In genomic region chr19:40443131-40443929, GRCh38 we compare ENCODE assay signal across 8 cellular contexts. TPM values are rescaled to one million over a fixed set of nuclear protein-coding genes. Genes with fewer than 3 reads are reported as not detected.
DNase-seq lines count a peak whose midpoint lies in the region; TF ChIP-seq lines count a peak whose summit lies in the region.

No MANE protein-coding gene starts in this region.

- TF ChIP-seq POLR2A in NB4 (IDR thresholded peaks at IDR 0.05; ENCODE audit: extremely low read depth, insufficient read length) (no peak), suprapubic skin (IDR thresholded peaks at IDR 0.05) (no peak)

- H3K36me3 ChIP-seq in suprapubic skin = peaks cover 34% of the 10 kb centered on the region

- no peaks in the 10 kb centered on the region for H3K9me3 ChIP-seq in suprapubic skin

- H3K4me3 ChIP-seq in NB4 (ENCODE audit: low read depth, low read length) = peak overlapping the region; percentile 93
- peak overlapping the region; percentile 94 for H3K4me3 ChIP-seq in suprapubic skin

- H3K27me3 ChIP-seq in suprapubic skin = no peaks in the 10 kb centered on the region

- TF ChIP-seq EP300 in suprapubic skin (IDR thresholded peaks at IDR 0.05) = no peak

- TF ChIP-seq CTCF in HFFc6 (IDR thresholded peaks at IDR 0.05) (no peak), NB4 (IDR thresholded peaks at IDR 0.05; ENCODE audit: low read depth, low read length) (no peak), suprapubic skin (IDR thresholded peaks at IDR 0.05) (no peak)

- peaks cover 28% of the 10 kb centered on the region for H3K4me1 ChIP-seq in suprapubic skin

- peaks cover 44% of the 10 kb centered on the region for H3K36me3 Mint-ChIP-seq in HFFc6 (ENCODE audit: low read depth)

- peaks cover 36% of the 10 kb centered on the region for H3K4me1 Mint-ChIP-seq in HFFc6 (ENCODE audit: low read depth)

- peak overlapping the region; percentile 96 for H3K4me3 Mint-ChIP-seq in HFFc6

- WGBS in suprapubic skin = 0% methylated on average over 29 of the region's 50 CpGs

- H3K27ac ChIP-seq in suprapubic skin = peak overlapping the region; percentile 97

- H3K9me3 Mint-ChIP-seq in HFFc6 = no peaks in the 10 kb centered on the region

- H3K27ac Mint-ChIP-seq in HFFc6 = peak overlapping the region; percentile 93

- DNase-seq in GM03348 (ENCODE audit: low spot score) (peak; percentile 99), HFFc6 (peak; percentile 99), NB4 (ENCODE audit: low read depth) (peak; percentile 98), SK-N-DZ (ENCODE audit: low spot score) (peak; percentile 99), germinal center (ENCODE audit: low spot score) (peak; percentile 99), nucleus accumbens (lab: John Stamatoyannopoulos, UW) (peak; percentile 84 to 99 (median 96)), suprapubic skin (ENCODE audit: low spot score in 2 of 2) (peak; percentile 100)
- peak; percentile 100 for DNase-seq in activated naive CD4-positive, alpha-beta T cell treated with anti-CD3 and anti-CD28 coated beads, Interleukin-2, amount 50 U/mL, for 16 hours

- H3K27me3 Mint-ChIP-seq in HFFc6 (ENCODE audit: insufficient read depth) = peaks cover 3% of the 10 kb centered on the region; the same call in 1 of the 2 replicates

RNA-seq across cellular contexts. Expression of gene SERTAD3, which starts 0.8 kb away (rescaled TPM):
- 10 to 100 TPM; 35.9 to 47.0 (median 41.2) TPM for total RNA-seq in HFFc6 (2021; fragmentation: NEBNext Ultra II Directional; extraction: Animal tissue kit (Norgen Biotek cat#: 25700))
- 8.1 and 11.7 TPM in 2 replicates for polyA plus RNA-seq in SK-N-DZ (2014; cell fraction: cytosol; rRNA removed)
- 6.2 and 7.0 TPM in 2 replicates for polyA plus RNA-seq in SK-N-DZ (2014; cell fraction: nucleus; rRNA removed)
- total RNA-seq in suprapubic skin = 10 to 100 TPM; 16.4 to 29.8 (median 19.1) TPM

RNA-seq across cellular contexts. Expression of gene SERTAD1, which starts 17.5 kb away (rescaled TPM):
- total RNA-seq in HFFc6 (2021; fragmentation: NEBNext Ultra II Directional; extraction: Animal tissue kit (Norgen Biotek cat#: 25700)) = 10 to 100 TPM; 18.5 to 25.4 (median 21.2) TPM
- 1.9 and 2.7 TPM in 2 replicates for polyA plus RNA-seq in SK-N-DZ (2014; cell fraction: cytosol; rRNA removed)
- 1.9 TPM in 2 replicates for polyA plus RNA-seq in SK-N-DZ (2014; cell fraction: nucleus; rRNA removed)
- 10 to 100 TPM in 3 of 4 donors, 1 to 10 TPM in 1; 8.5 to 33.9 (median 20.6) TPM for total RNA-seq in suprapubic skin

RNA-seq across cellular contexts. Expression of gene BLVRB, which starts 22.2 kb away (rescaled TPM):
- total RNA-seq in HFFc6 (2021; fragmentation: NEBNext Ultra II Directional; extraction: Animal tissue kit (Norgen Biotek cat#: 25700)) = 10 to 100 TPM; 35.3 to 55.7 (median 52.5) TPM
- polyA plus RNA-seq in SK-N-DZ (2014; cell fraction: cytosol; rRNA removed) = 3.9 and 5.3 TPM in 2 replicates
- 0.85 and 1.4 TPM in 2 replicates for polyA plus RNA-seq in SK-N-DZ (2014; cell fraction: nucleus; rRNA removed)
- 100 to 1,000 TPM; 117 to 172 (median 142) TPM for total RNA-seq in suprapubic skin

RNA-seq across cellular contexts. Expression of gene SPTBN4, which starts 23.5 kb away (rescaled TPM):
- under 1 TPM; 0.17 to 0.96 (median 0.54) TPM for total RNA-seq in HFFc6 (2021; fragmentation: NEBNext Ultra II Directional; extraction: Animal tissue kit (Norgen Biotek cat#: 25700))
- 10.5 and 15.3 TPM in 2 replicates for polyA plus RNA-seq in SK-N-DZ (2014; cell fraction: cytosol; rRNA removed)
- polyA plus RNA-seq in SK-N-DZ (2014; cell fraction: nucleus; rRNA removed) = 13.2 and 13.6 TPM in 2 replicates
- total RNA-seq in suprapubic skin = 1 to 10 TPM in 1 of 4 donors, under 1 TPM in 3; 0.30 to 1.2 (median 0.71) TPM

RNA-seq across cellular contexts. Expression of gene PRX, which starts 30.2 kb away (rescaled TPM):
- total RNA-seq in HFFc6 (2021; fragmentation: NEBNext Ultra II Directional; extraction: Animal tissue kit (Norgen Biotek cat#: 25700)) = 1 to 10 TPM in 2 of 6 experiments, under 1 TPM in 4; 0.86 to 1.5 (median 0.94) TPM
- 0.74 and 1.4 TPM in 2 replicates for polyA plus RNA-seq in SK-N-DZ (2014; cell fraction: cytosol; rRNA removed)
- polyA plus RNA-seq in SK-N-DZ (2014; cell fraction: nucleus; rRNA removed) = 0.31 and 0.55 TPM in 2 replicates
- 1 to 10 TPM; 4.1 to 7.3 (median 4.8) TPM for total RNA-seq in suprapubic skin

Comparison
In these comparisons a context has a peak if more than half of its experiments do, and no peak if none do; other contexts are left out.
1. Peak in every context shown above with its lines: DNase-seq, H3K4me3 ChIP-seq and H3K27ac ChIP-seq.